Comparison of ENCODE assay signal across 1 cellular context in genomic region chr15:89459271-89460038, GRCh38.
TF ChIP-seq lines count a peak whose summit lies in the region.

No MANE protein-coding gene starts in this region.

TF ChIP-seq in HepG2, 621 proteins besides CTCF, POLR2A, EP300 and RAD21 (continued from another document and continues in another):
- no peak for TF ChIP-seq ZNF407 (CRISPR knock-in tag; IDR thresholded peaks at IDR 0.05; ENCODE audit: not compliant biosample characterization)
- no peak for TF ChIP-seq ZNF614 (CRISPR knock-in tag; IDR thresholded peaks at IDR 0.05; ENCODE audit: borderline replicate concordance)
- TF ChIP-seq SAP130 (CRISPR knock-in tag; IDR thresholded peaks at IDR 0.05; ENCODE audit: low read depth), result peak; percentile 57; the same call in 1 of the 2 replicates
- TF ChIP-seq HNF4A (CRISPR knock-in tag; IDR thresholded peaks at IDR 0.05), result peak; percentile 93
- TF ChIP-seq DRAP1 (CRISPR knock-in tag; IDR thresholded peaks at IDR 0.05), result no peak
- TF ChIP-seq KAT8 (CRISPR knock-in tag; IDR thresholded peaks at IDR 0.05), result no peak
- peak; percentile 30; the same call in 1 of the 2 replicates for TF ChIP-seq ZNF792 (CRISPR knock-in tag; IDR thresholded peaks at IDR 0.05)
- no peak for TF ChIP-seq ZNF740 (CRISPR knock-in tag; IDR thresholded peaks at IDR 0.05)
- no peak; the same call in 1 of the 2 replicates for TF ChIP-seq FOXC1 (CRISPR knock-in tag; IDR thresholded peaks at IDR 0.05; ENCODE audit: borderline replicate concordance)
- TF ChIP-seq ZNF75D (CRISPR knock-in tag; IDR thresholded peaks at IDR 0.05; ENCODE audit: borderline replicate concordance), result no peak
- no peak for TF ChIP-seq AKNA (CRISPR knock-in tag; IDR thresholded peaks at IDR 0.05; ENCODE audit: borderline replicate concordance)
- peak; percentile 64 for TF ChIP-seq ZNF687 (CRISPR knock-in tag; IDR thresholded peaks at IDR 0.05)
- no peak for TF ChIP-seq DZIP1 (CRISPR knock-in tag; IDR thresholded peaks at IDR 0.05)
- no peak for TF ChIP-seq NAIF1 (CRISPR knock-in tag; IDR thresholded peaks at IDR 0.05; ENCODE audit: borderline replicate concordance)
- TF ChIP-seq ZNF501 (CRISPR knock-in tag; IDR thresholded peaks at IDR 0.05), result peak; percentile 56; the same call in 1 of the 2 replicates
- peak; percentile 92 for TF ChIP-seq NCOR1 (IDR thresholded peaks at IDR 0.05; ENCODE audit: borderline replicate concordance, low read length)
- TF ChIP-seq ZNF143 (CRISPR knock-in tag; IDR thresholded peaks at IDR 0.05), result no peak
- TF ChIP-seq ELF3 (CRISPR knock-in tag; IDR thresholded peaks at IDR 0.05), result 0 out of 2 replicates have a peak, but pooled peaks have one; percentile 12
- TF ChIP-seq JARID2 (CRISPR knock-in tag; IDR thresholded peaks at IDR 0.05; ENCODE audit: insufficient replicate concordance), result no peak
- no peak for TF ChIP-seq PAX8 (CRISPR knock-in tag; IDR thresholded peaks at IDR 0.05; ENCODE audit: borderline replicate concordance)
- TF ChIP-seq BCLAF1 (IDR thresholded peaks at IDR 0.05), result no peak
- peak; percentile 43; the same call in 1 of the 3 replicates for TF ChIP-seq MXI1 (IDR thresholded peaks at IDR 0.05; ENCODE audit: borderline replicate concordance, low read depth, low read length)
- TF ChIP-seq TARDBP (CRISPR knock-in tag; IDR thresholded peaks at IDR 0.05), result no peak
- no peak for TF ChIP-seq ONECUT2 (CRISPR knock-in tag; IDR thresholded peaks at IDR 0.05)
- TF ChIP-seq TGIF2 (CRISPR knock-in tag; IDR thresholded peaks at IDR 0.05), result no peak
- peak; percentile 56; the same call in 1 of the 2 replicates for TF ChIP-seq ISL2 (CRISPR knock-in tag; IDR thresholded peaks at IDR 0.05)
- TF ChIP-seq ZNF747 (CRISPR knock-in tag; IDR thresholded peaks at IDR 0.05; ENCODE audit: borderline replicate concordance), result no peak
- TF ChIP-seq EHMT2 (IDR thresholded peaks at IDR 0.05; ENCODE audit: borderline replicate concordance, low read depth, low read length), result peak; percentile 67; the same call in 1 of the 2 replicates
- no peak for TF ChIP-seq TIGD3 (CRISPR knock-in tag; IDR thresholded peaks at IDR 0.05; ENCODE audit: borderline replicate concordance)
